In genomic region chr17:74712301-74712700, GRCh38 we compare ENCODE assay signal across 1 cellular context.
TF ChIP-seq lines count a peak whose summit lies in the region.

No MANE protein-coding gene starts in this region.

TF ChIP-seq in HepG2, 621 proteins besides CTCF, POLR2A, EP300 and RAD21:
- TF ChIP-seq ZFYVE20 (CRISPR knock-in tag; IDR thresholded peaks at IDR 0.05; ENCODE audit: borderline replicate concordance, low read depth) (no peak), ARNT2 (CRISPR knock-in tag; IDR thresholded peaks at IDR 0.05; ENCODE audit: low read depth) (no peak), ATM (IDR thresholded peaks at IDR 0.05; ENCODE audit: borderline replicate concordance) (no peak), BCL3 (CRISPR knock-in tag; IDR thresholded peaks at IDR 0.05) (no peak), ZNF101 (CRISPR knock-in tag; IDR thresholded peaks at IDR 0.05; ENCODE audit: borderline replicate concordance, low read depth) (no peak), ZNF747 (CRISPR knock-in tag; IDR thresholded peaks at IDR 0.05; ENCODE audit: borderline replicate concordance) (no peak), ZNF281 (CRISPR knock-in tag; IDR thresholded peaks at IDR 0.05; ENCODE audit: borderline replicate concordance) (no peak), ZNF563 (CRISPR knock-in tag; IDR thresholded peaks at IDR 0.05) (no peak), JUNB (CRISPR knock-in tag; IDR thresholded peaks at IDR 0.05; ENCODE audit: borderline replicate concordance) (no peak), TP53 (CRISPR knock-in tag; conservative IDR thresholded peaks at IDR 0.05) (no peak), ZNF749 (CRISPR knock-in tag; IDR thresholded peaks at IDR 0.05; ENCODE audit: borderline replicate concordance) (no peak), AFF4 (CRISPR knock-in tag; IDR thresholded peaks at IDR 0.05) (no peak), RAD51 (IDR thresholded peaks at IDR 0.05; ENCODE audit: borderline replicate concordance) (no peak), MYNN (CRISPR knock-in tag; IDR thresholded peaks at IDR 0.05; ENCODE audit: low read depth) (no peak), ZZZ3 (CRISPR knock-in tag; IDR thresholded peaks at IDR 0.05; ENCODE audit: borderline replicate concordance) (no peak), ZBTB20 (CRISPR knock-in tag; IDR thresholded peaks at IDR 0.05; ENCODE audit: borderline replicate concordance, low read depth) (no peak)
